7 cellular contexts compared by ENCODE assay signal in genomic region chr2:25161055-25161781, GRCh38. TPM values are rescaled to one million over a fixed set of nuclear protein-coding genes. Genes with fewer than 3 reads are reported as not detected.
DNase-seq lines count a peak whose midpoint lies in the region; ATAC-seq and TF ChIP-seq lines count a peak whose summit lies in the region.

No MANE protein-coding gene starts in this region.

- POLR2A ChIA-PET in RWPE1 (lab: Yijun Ruan, JAX; ENCODE audit: low non-redundant PET), result no interaction called here

- DNase-seq in activated T-helper 1 cell treated with anti-CD3 and anti-CD28 coated beads, Interleukin-2, amount 50 U/mL, for 16 hours (ENCODE audit: low read depth in 1 of 2, low spot score in 1 of 2), result peak; percentile 35 to 52
- DNase-seq in Right ventricle myocardium superior, result peak; percentile 87
- peak; percentile 31 to 57 for DNase-seq in stimulated activated CD4-positive, alpha-beta T cell treated with anti-CD3 and anti-CD28 coated beads, Interleukin-15, amount 100 ng/mL, for 1 hour (ENCODE audit: low read depth in 1 of 2, low spot score in 1 of 2)
- no peak for DNase-seq in DMS79 (lab: John Stamatoyannopoulos, UW)
- no peak for DNase-seq in AG08396 (ENCODE audit: low spot score)
- no peak for DNase-seq in RWPE1 (ENCODE audit: low spot score)

- CTCF ChIA-PET in RWPE1 (lab: Yijun Ruan, JAX), result no interaction called here

- intact Hi-C loops in Right ventricle myocardium superior (cut with DNase I), result no loop called here

- ATAC-seq in HG03066 (IDR thresholded peaks at IDR 0.05; ENCODE audit: low read depth, unreplicated experiment) (peak; percentile 61), Right ventricle myocardium superior (ENCODE audit: poor library complexity) (peak; percentile 92)

- no peak for TF ChIP-seq CTCF in RWPE1 (conservative IDR thresholded peaks at IDR 0.05; ENCODE audit: low read depth)

- no peak overlapping the region for H3K27ac ChIP-seq in RWPE1

RNA-seq across cellular contexts. Expression of gene POMC, which starts 7.2 kb away (rescaled TPM):
- total RNA-seq in Right ventricle myocardium superior, result 9.2 TPM

Comparison
In these comparisons a context has a peak if more than half of its experiments do, and no peak if none do; other contexts are left out.
1. DNase-seq: peak in activated T-helper 1 cell treated with anti-CD3 and anti-CD28 coated beads, Interleukin-2, amount 50 U/mL, for 16 hours (2 of 2), Right ventricle myocardium superior (single experiment) and stimulated activated CD4-positive, alpha-beta T cell treated with anti-CD3 and anti-CD28 coated beads, Interleukin-15, amount 100 ng/mL, for 1 hour (2 of 2); none in DMS79 (single experiment), AG08396 (single experiment) and RWPE1 (single experiment).